28 cellular contexts compared by ENCODE assay signal in the genomic region with DNA sequence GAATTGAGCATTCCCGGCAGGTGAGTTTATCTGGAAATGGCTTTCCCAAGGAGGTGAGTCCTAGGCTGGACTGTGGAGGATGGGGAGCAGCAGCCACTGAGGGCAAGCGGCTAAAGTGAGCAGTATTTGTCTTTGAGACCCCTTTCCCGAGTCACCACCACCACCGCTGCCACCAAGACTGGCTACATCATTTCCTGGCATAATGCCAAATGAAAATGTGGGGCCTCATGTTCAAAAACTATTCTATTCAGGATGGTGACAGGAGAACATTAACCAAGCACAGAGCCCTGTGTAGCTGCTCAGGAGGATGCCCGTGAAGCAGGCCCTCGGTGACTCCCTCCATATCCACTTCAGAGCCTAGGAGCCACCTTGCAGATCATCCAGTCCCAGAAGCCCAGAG. TPM values are rescaled to one million over a fixed set of nuclear protein-coding genes. Genes with fewer than 3 reads are reported as not detected.
"Had no signal": no experiment of that assay in that cellular context is flagged by ENCODE, and none has a peak within 500 bp of the region (broad histone marks: within the 10 kb centered on the region; RNA-seq: fewer than 3 reads in every experiment).

No MANE protein-coding gene starts in this region.

- H3K79me2 ChIP-seq: parathyroid adenoma had no signal

- DNase-seq: natural killer cell; occipital lobe; ovary; posterior cingulate gyrus; psoas muscle; right cardiac atrium; spleen; stimulated activated CD4-positive, alpha-beta T cell treated with anti-CD3 and anti-CD28 coated beads, Interleukin-12 subunit alpha, Interleukin-12 subunit beta, amount 100 ng/mL, for 4 hours; stimulated activated CD4-positive, alpha-beta T cell treated with anti-CD3 and anti-CD28 coated beads, Interleukin-1b, Interleukin-23, amount 100 ng/mL, for 48 hours; stimulated activated CD4-positive, alpha-beta T cell treated with anti-CD3 and anti-CD28 coated beads, Interleukin-4, amount 100 ng/mL, for 1 hour; stimulated activated CD4-positive, alpha-beta T cell treated with anti-CD3 and anti-CD28 coated beads, Interleukin-4, amount 100 ng/mL, for 4 hours; stimulated activated CD8-positive, alpha-beta memory T cell treated with anti-CD3 and anti-CD28 coated beads, Interleukin-4, amount 100 ng/mL, for 48 hours; stimulated activated naive CD4-positive, alpha-beta T cell; stimulated activated naive CD8-positive, alpha-beta T cell treated with anti-CD3 and anti-CD28 coated beads, Interleukin-15, amount 100 ng/mL, for 72 hours; stimulated activated naive CD8-positive, alpha-beta T cell treated with anti-CD3 and anti-CD28 coated beads, Interleukin-15, Interleukin-2, amounts not matched to agents 100 U/mL and 50 U/mL, for 24 hours; substantia nigra; testis; tibial artery; transverse colon; upper lobe of right lung had no signal

- H3K9me3 ChIP-seq: ovary, psoas muscle, spleen, suprapubic skin, testis, tibial artery, transverse colon, upper lobe of right lung, vagina had no signal

- H3K36me3 ChIP-seq: neural progenitor cell, ovary, spleen, suprapubic skin, tibial artery, transverse colon, upper lobe of right lung, vagina had no signal

- ATAC-seq: natural killer cell; psoas muscle; right cardiac atrium; sciatic nerve; stimulated activated memory B cell treated with anti-CD40 and anti-IgM and Interleukin-4, amounts not matched to agents 10 μg/mL and 1 μg/mL and 100 μg/mL, for 72 hours; stimulated activated naive CD8-positive, alpha-beta T cell treated with anti-CD3 and anti-CD28 coated beads, Interleukin-15, amount 100 ng/mL, for 72 hours; stimulated activated naive CD8-positive, alpha-beta T cell treated with anti-CD3 and anti-CD28 coated beads, Interleukin-15, Interleukin-2, amounts not matched to agents 100 U/mL and 50 U/mL, for 24 hours; upper lobe of right lung had no signal

- H3K4me1 ChIP-seq: neural progenitor cell, parathyroid adenoma, psoas muscle, spleen, suprapubic skin, testis, tibial artery, transverse colon, upper lobe of right lung had no signal

- H3K27me3 ChIP-seq: ovary, testis, vagina had no signal

- H3K27ac ChIP-seq: neural progenitor cell, ovary, parathyroid adenoma, psoas muscle, skin epidermis, spleen, suprapubic skin, testis, tibial artery, transverse colon, upper lobe of right lung, vagina had no signal

- H3K9ac ChIP-seq: neural progenitor cell, parathyroid adenoma had no signal

- H3K4me3 ChIP-seq: neural progenitor cell, ovary, psoas muscle, skin epidermis, smooth muscle cell, spleen, suprapubic skin, testis, tibial artery, transverse colon, upper lobe of right lung, vagina had no signal

- H3K4me2 ChIP-seq: neural progenitor cell, smooth muscle cell had no signal

- H2AFZ ChIP-seq: neural progenitor cell, parathyroid adenoma had no signal

RNA-seq across cellular contexts. Expression of a gene that starts 46.0 kb away (rescaled TPM):
- total RNA-seq: transverse colon had no signal
